ENCODE assay signal across 12 cellular contexts in genomic region chr14:52547526-52547925, GRCh38.
"Had no signal": no experiment of that assay in that cellular context is flagged by ENCODE, and none has a peak within 500 bp of the region (broad histone marks: within the 10 kb centered on the region; RNA-seq: fewer than 3 reads in every experiment).

No MANE protein-coding gene starts in this region.

- H3K4me3 Mint-ChIP-seq: activated naive CD4-positive, alpha-beta T cell treated with anti-CD3 and anti-CD28 coated beads, Interleukin-2, amount 50 U/mL, for 24 hours; dendritic cell treated with granulocyte-macrophage colony-stimulating factor and Interleukin-4, amounts not matched to agents 40 ng/mL and 50 ng/mL, for 4 days; effector memory CD8-positive, alpha-beta T cell; neural crest cell; T-cell had no signal

- ATAC-seq: effector memory CD8-positive, alpha-beta T cell; pancreas; T-cell had no signal

- H3K36me3 ChIP-seq: pancreas had no signal

- H3K27ac ChIP-seq: pancreas, skin epidermis, WERI-Rb-1 had no signal

- H3K4me3 ChIP-seq: pancreas, skin epidermis had no signal

- H3K9me3 ChIP-seq: pancreas had no signal

- H3K9me3 Mint-ChIP-seq: activated naive CD4-positive, alpha-beta T cell treated with anti-CD3 and anti-CD28 coated beads, Interleukin-2, amount 50 U/mL, for 24 hours; activated T-helper 2 cell treated with anti-CD3 and anti-CD28 coated beads, Interferon-gamma antibody, Interleukin-2, Interleukin-4, amounts not matched to agents 10 μg/mL and 5 μg/mL and 100 μg/mL, durations not matched to agents 14 hours and 24 hours and 36 hours; dendritic cell treated with granulocyte-macrophage colony-stimulating factor and Interleukin-4, amounts not matched to agents 40 ng/mL and 50 ng/mL, for 4 days; effector memory CD8-positive, alpha-beta T cell; neural crest cell; T-cell had no signal

- H3K27me3 ChIP-seq: pancreas had no signal

- H3K27me3 Mint-ChIP-seq: activated naive CD4-positive, alpha-beta T cell treated with anti-CD3 and anti-CD28 coated beads, Interleukin-2, amount 50 U/mL, for 24 hours; dendritic cell treated with granulocyte-macrophage colony-stimulating factor and Interleukin-4, amounts not matched to agents 40 ng/mL and 50 ng/mL, for 4 days; effector memory CD8-positive, alpha-beta T cell; T-cell had no signal

- H3K27ac Mint-ChIP-seq: activated naive CD4-positive, alpha-beta T cell treated with anti-CD3 and anti-CD28 coated beads, Interleukin-2, amount 50 U/mL, for 24 hours; activated T-helper 2 cell treated with anti-CD3 and anti-CD28 coated beads, Interferon-gamma antibody, Interleukin-2, Interleukin-4, amounts not matched to agents 10 μg/mL and 5 μg/mL and 100 μg/mL, durations not matched to agents 14 hours and 24 hours and 36 hours; dendritic cell treated with granulocyte-macrophage colony-stimulating factor and Interleukin-4, amounts not matched to agents 40 ng/mL and 50 ng/mL, for 4 days; effector memory CD8-positive, alpha-beta T cell; T-cell had no signal

- DNase-seq: activated CD4-positive, alpha-beta T cell treated with anti-CD3 and anti-CD28 coated beads for 48 hours; central memory CD4-positive, alpha-beta T cell; effector memory CD8-positive, alpha-beta T cell; pancreas; T-cell; T1000; WERI-Rb-1 had no signal
